Comparison of ENCODE assay signal across 13 cellular contexts in genomic region chr13:46530084-46530935, GRCh38. TPM values are rescaled to one million over a fixed set of nuclear protein-coding genes. Genes with fewer than 3 reads are reported as not detected.
DNase-seq lines count a peak whose midpoint lies in the region; ATAC-seq and TF ChIP-seq lines count a peak whose summit lies in the region.
"Had no signal": no experiment of that assay in that cellular context is flagged by ENCODE, and none has a peak within 500 bp of the region (broad histone marks: within the 10 kb centered on the region; RNA-seq: fewer than 3 reads in every experiment).

No MANE protein-coding gene starts in this region.

- H3K27ac ChIP-seq in GM23248 (no peak overlapping the region), ascending aorta (peak overlapping the region; percentile 19 to 31), left lung (no peak overlapping the region)
- H3K27ac ChIP-seq: adrenal gland had no signal

- no peak overlapping the region for H2AFZ ChIP-seq in GM23248

- TF ChIP-seq CTCF in ascending aorta (IDR thresholded peaks at IDR 0.05): no peak
- no peak for TF ChIP-seq CTCF in left lung (IDR thresholded peaks at IDR 0.05)

- ATAC-seq in left lung (peak; percentile 64), HG03571 (IDR thresholded peaks at IDR 0.05; ENCODE audit: unreplicated experiment) (no peak), GM18519 (IDR thresholded peaks at IDR 0.05; ENCODE audit: low FRiP score, unreplicated experiment) (no peak), GM21423 (IDR thresholded peaks at IDR 0.05; ENCODE audit: unreplicated experiment) (no peak)
- ATAC-seq: naive thymus-derived CD8-positive, alpha-beta T cell had no signal

- peaks cover 5% of the 10 kb centered on the region; the same call in 1 of the 2 replicates for H3K27me3 ChIP-seq in GM23248 (replicated peaks; ENCODE audit: insufficient read depth)
- no peaks in the 10 kb centered on the region for H3K27me3 ChIP-seq in ascending aorta
- no peaks in the 10 kb centered on the region for H3K27me3 ChIP-seq in left lung
- H3K27me3 ChIP-seq: adrenal gland had no signal

- no peaks in the 10 kb centered on the region for H3K79me2 ChIP-seq in GM23248 (ENCODE audit: insufficient read depth)

- no peaks in the 10 kb centered on the region for H3K9me2 ChIP-seq in GM23248 (ENCODE audit: insufficient read depth)

- peaks cover 13% of the 10 kb centered on the region; the same call in 1 of the 2 replicates for H3F3A ChIP-seq in GM23248 (ENCODE audit: insufficient read depth)

- DNase-seq in AG20443 (ENCODE audit: low spot score): peak; percentile 37
- DNase-seq in GM23248: peak; percentile 67
- DNase-seq in ascending aorta (ENCODE audit: low spot score in 2 of 2): no peak
- no peak for DNase-seq in left lung
- no peak for DNase-seq in NCI-H128 (lab: John Stamatoyannopoulos, UW; ENCODE audit: unreplicated experiment)
- DNase-seq: activated CD4-positive, alpha-beta T cell treated with anti-CD3 and anti-CD28 coated beads, Interleukin-2, amount 50 U/mL, for 48 hours; adrenal gland; naive thymus-derived CD8-positive, alpha-beta T cell; NCI-H1417 treated with DMSO at 0.1 percent for 48 hours; NCI-H774 had no signal

- 26 to 28% methylated on average over 4 of the region's 4 CpGs for WGBS in GM23248 (ENCODE audit: low coverage in 1 of 2, low lambda C conversion rate in 2 of 2, missing lambda C conversion rate in 2 of 2), 2 experiments

- H4K20me1 ChIP-seq in GM23248 (ENCODE audit: insufficient read depth): no peaks in the 10 kb centered on the region

- H3K9me3 ChIP-seq in GM23248 (ENCODE audit: low read depth) (no peaks in the 10 kb centered on the region), ascending aorta (no peaks in the 10 kb centered on the region), left lung (no peaks in the 10 kb centered on the region)
- H3K9me3 ChIP-seq: adrenal gland had no signal

- no peak overlapping the region for H3K9ac ChIP-seq in GM23248

- in situ Hi-C loops in GM23248 (cut with MboI): no loop called here

- intact Hi-C loops in ascending aorta (cut with DNase I) (loop anchor here (5.0 kb wide), 1 partner anchor 33 kb away; no protein-coding TSS in a partner anchor), left lung (cut with DNase I) (no loop called here)

- no peaks in the 10 kb centered on the region for H3K36me3 ChIP-seq in GM23248 (ENCODE audit: low read depth)
- no peaks in the 10 kb centered on the region for H3K36me3 ChIP-seq in ascending aorta
- no peaks in the 10 kb centered on the region for H3K36me3 ChIP-seq in left lung
- H3K36me3 ChIP-seq: adrenal gland had no signal

- H3K4me3 ChIP-seq in GM23248 (no peak overlapping the region), ascending aorta (no peak overlapping the region), left lung (no peak overlapping the region)
- H3K4me3 ChIP-seq: adrenal gland had no signal

- peak overlapping the region; percentile 11 for H3K4me2 ChIP-seq in GM23248 (ENCODE audit: unreplicated experiment)

- H3K4me1 ChIP-seq in GM23248 (ENCODE audit: insufficient read depth): peaks cover 7% of the 10 kb centered on the region; the same call in 1 of the 2 replicates
- peaks cover 0 to 3% of the 10 kb centered on the region in 2 donors for H3K4me1 ChIP-seq in ascending aorta
- peaks cover 0 to 3% of the 10 kb centered on the region in 2 donors for H3K4me1 ChIP-seq in left lung
- H3K4me1 ChIP-seq: adrenal gland had no signal

RNA-seq across cellular contexts. Expression of gene LRCH1, which starts 22.7 kb away (rescaled TPM):
- total RNA-seq in GM23248 (2014; rRNA removed; shearing (Covaris generic)): 3.4 and 5.0 TPM in 2 replicates
- 4.3 and 4.7 TPM in 2 replicates for polyA plus RNA-seq in GM23248 (2016; fragmentation: Nextera tagmentation; extraction: Ambion mirVana)
- total RNA-seq in ascending aorta (45.4 TPM), left lung (10 to 100 TPM; 16.1 to 17.7 TPM)

Comparison
In these comparisons a context has a peak if more than half of its experiments do, and no peak if none do; other contexts are left out.
1. DNase-seq: peak in AG20443 (single experiment) and GM23248 (single experiment); none in ascending aorta (0 of 2), left lung (0 of 2) and NCI-H128 (single experiment).
2. H3K27ac ChIP-seq: peak in ascending aorta (2 of 2); none in GM23248 (single experiment) and left lung (0 of 2).